Comparison of ENCODE assay signal across 12 cellular contexts in genomic region chr1:33336580-33336979, GRCh38. TPM values are rescaled to one million over a fixed set of nuclear protein-coding genes. Genes with fewer than 3 reads are reported as not detected.
A peak's percentile ranks its signal among the peaks of the same experiment; 100 is the strongest.
DNase-seq lines count a peak whose midpoint lies in the region; ATAC-seq and TF ChIP-seq lines count a peak whose summit lies in the region.
"Had no signal": no experiment of that assay in that cellular context is flagged by ENCODE, and none has a peak within 500 bp of the region (broad histone marks: within the 10 kb centered on the region; RNA-seq: fewer than 3 reads in every experiment).

No MANE protein-coding gene starts in this region.

- H3K27ac ChIP-seq in RWPE2 (ENCODE audit: poor library complexity, severe bottlenecking): peak overlapping the region; percentile 99
- peak overlapping the region; percentile 12 for H3K27ac ChIP-seq in layer of hippocampus (ENCODE audit: low read depth, low read length)
- peak overlapping the region in 2 of 3 donors; percentile 36 to 94 for H3K27ac ChIP-seq in thyroid gland
- no peak overlapping the region for H3K27ac ChIP-seq in CD8-positive, alpha-beta T cell (ENCODE audit: low read depth, low read length)

- no peak overlapping the region for H3K27ac Mint-ChIP-seq in CD8-positive, alpha-beta T cell

- no peaks in the 10 kb centered on the region for H3K27me3 Mint-ChIP-seq in CD8-positive, alpha-beta T cell (ENCODE audit: low read depth)

- H3K4me1 ChIP-seq in RWPE2 (ENCODE audit: insufficient read depth, poor library complexity, severe bottlenecking) (peaks cover 64% of the 10 kb centered on the region), thyroid gland (peaks cover 93 to 98% of the 10 kb centered on the region in 2 donors)
- H3K4me1 ChIP-seq in CD8-positive, alpha-beta T cell (ENCODE audit: insufficient read depth, low read length): no peaks in the 10 kb centered on the region

- peaks cover 90% of the 10 kb centered on the region for H3K36me3 ChIP-seq in RWPE2 (ENCODE audit: low read depth)
- H3K36me3 ChIP-seq in thyroid gland: peaks cover 2 to 12% of the 10 kb centered on the region in 2 donors
- peaks cover 1% of the 10 kb centered on the region for H3K36me3 ChIP-seq in CD8-positive, alpha-beta T cell (ENCODE audit: insufficient read depth, low read length)

- POLR2A ChIA-PET in CD8-positive, alpha-beta T cell (lab: Charles Lee): no interaction called here

- H3K9me3 ChIP-seq in RWPE2 (ENCODE audit: severe bottlenecking) (no peaks in the 10 kb centered on the region), thyroid gland (no peaks in the 10 kb centered on the region)
- H3K9me3 ChIP-seq in CD8-positive, alpha-beta T cell (ENCODE audit: low read length): no peaks in the 10 kb centered on the region

- H3K27me3 ChIP-seq in RWPE2 (ENCODE audit: insufficient read depth, poor library complexity, severe bottlenecking): no peaks in the 10 kb centered on the region
- no peaks in the 10 kb centered on the region for H3K27me3 ChIP-seq in layer of hippocampus (ENCODE audit: control insufficient read depth, insufficient read depth, low read length)
- H3K27me3 ChIP-seq in thyroid gland: no peaks in the 10 kb centered on the region
- H3K27me3 ChIP-seq in CD8-positive, alpha-beta T cell (ENCODE audit: insufficient read depth, low read length): no peaks in the 10 kb centered on the region

- DNase-seq in NCI-H345 (lab: John Stamatoyannopoulos, UW) (peak; percentile 13), NCI-H345 treated with DMSO at 0.1 percent for 48 hours (lab: John Stamatoyannopoulos, UW; ENCODE audit: unreplicated experiment) (no peak), RWPE2 (ENCODE audit: low spot score) (no peak), thyroid gland (no peak), HK-2 (ENCODE audit: unreplicated experiment) (no peak)
- no peak for DNase-seq in CD8-positive, alpha-beta T cell

- no peaks in the 10 kb centered on the region for H3K9me3 Mint-ChIP-seq in CD8-positive, alpha-beta T cell

- H3K4me3 Mint-ChIP-seq in CD8-positive, alpha-beta T cell: no peak overlapping the region

- H3K4me1 Mint-ChIP-seq in CD8-positive, alpha-beta T cell (ENCODE audit: low read depth): peaks cover 48% of the 10 kb centered on the region

- H3K36me3 Mint-ChIP-seq in CD8-positive, alpha-beta T cell: peaks cover 46% of the 10 kb centered on the region

- intact Hi-C loops in thyroid gland (cut with DNase I): no loop called here
- intact Hi-C loops in CD8-positive, alpha-beta T cell (cut with DNase I, micrococcal nuclease): no loop called here

- H3K4me3 ChIP-seq in RWPE2 (ENCODE audit: severe bottlenecking) (no peak overlapping the region), thyroid gland (replicated peaks in 1 of 3) (no peak overlapping the region)
- no peak overlapping the region for H3K4me3 ChIP-seq in CD8-positive, alpha-beta T cell (ENCODE audit: low read depth, low read length)
- H3K4me3 ChIP-seq: GM12878 had no signal

- ATAC-seq in RWPE2 (ENCODE audit: low read depth): no peak
- ATAC-seq in HG03342 (IDR thresholded peaks at IDR 0.05; ENCODE audit: unreplicated experiment): no peak
- ATAC-seq in CD8-positive, alpha-beta T cell: no peak
- ATAC-seq: GM12878 had no signal

- TF ChIP-seq POLR2A in thyroid gland (IDR thresholded peaks at IDR 0.05): no peak

- WGBS in thyroid gland, 2 donors: 44 to 57% methylated on average over 9 of the region's 9 CpGs

- CTCF ChIA-PET in CD8-positive, alpha-beta T cell (lab: Charles Lee): interaction anchor here (1.0 kb wide), 1 partner anchor 41 kb away, joined by 4 read pairs; no protein-coding TSS in a partner anchor

- TF ChIP-seq CTCF in RWPE2 (IDR thresholded peaks at IDR 0.05; ENCODE audit: poor library complexity, severe bottlenecking): no peak
- no peak for TF ChIP-seq CTCF in thyroid gland (IDR thresholded peaks at IDR 0.05)
- no peak for TF ChIP-seq CTCF in CD8-positive, alpha-beta T cell (IDR thresholded peaks at IDR 0.05)

RNA-seq across cellular contexts. Expression of gene A3GALT2, which starts 15.7 kb away (rescaled TPM):
- under 1 TPM in 1 of 4 donors, not detected in 3; 0.89 TPM for total RNA-seq in thyroid gland
- not detected for total RNA-seq in CD8-positive, alpha-beta T cell
- total RNA-seq: bronchial epithelial cell, GM12878, mononuclear cell, skeletal muscle tissue had no signal
